In the genomic region with DNA sequence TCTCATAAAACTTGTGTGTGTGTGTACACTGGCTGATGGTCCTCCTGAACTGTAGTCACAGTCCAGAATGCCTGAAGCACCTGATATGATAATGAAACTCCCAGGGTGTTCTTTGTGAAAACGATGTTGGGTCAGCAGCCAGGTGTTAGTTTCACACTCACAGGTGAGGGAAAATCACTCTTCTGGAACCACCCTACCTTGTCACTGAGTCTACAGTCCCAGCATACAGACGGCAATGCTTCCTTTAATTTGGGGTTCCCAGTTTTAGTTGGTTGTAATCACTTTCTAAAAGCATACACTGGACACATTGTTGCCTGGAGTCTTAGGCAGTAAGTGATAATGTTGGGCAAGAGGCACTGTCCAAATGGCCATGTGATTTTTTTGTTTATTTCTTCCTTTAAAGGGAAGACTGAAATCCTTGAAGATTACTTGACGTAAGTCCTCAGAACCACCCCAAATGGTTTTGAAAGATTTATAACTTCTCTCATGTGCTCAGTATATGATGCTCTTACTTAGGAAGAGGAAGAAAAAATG, we compare ENCODE assay signal across 9 cellular contexts.
DNase-seq lines count a peak whose midpoint lies in the region; ATAC-seq lines count a peak whose summit lies in the region.
"Had no signal": no experiment of that assay in that cellular context is flagged by ENCODE, and none has a peak within 500 bp of the region (broad histone marks: within the 10 kb centered on the region; RNA-seq: fewer than 3 reads in every experiment).

No MANE protein-coding gene starts in this region.

- no peaks in the 10 kb centered on the region for H3K9me3 Mint-ChIP-seq in dendritic cell treated with granulocyte-macrophage colony-stimulating factor and Interleukin-4, amounts not matched to agents 40 ng/mL and 50 ng/mL, for 4 days
- H3K9me3 Mint-ChIP-seq in stimulated activated memory B cell treated with anti-CD40 and anti-IgM and Interleukin-4, amounts not matched to agents 10 μg/mL and 1 μg/mL and 100 μg/mL, for 72 hours: no peaks in the 10 kb centered on the region

- H3K4me1 Mint-ChIP-seq in dendritic cell treated with granulocyte-macrophage colony-stimulating factor and Interleukin-4, amounts not matched to agents 40 ng/mL and 50 ng/mL, for 4 days (ENCODE audit: low read depth): peaks cover 71% of the 10 kb centered on the region
- peaks cover 75% of the 10 kb centered on the region for H3K4me1 Mint-ChIP-seq in stimulated activated memory B cell treated with anti-CD40 and anti-IgM and Interleukin-4, amounts not matched to agents 10 μg/mL and 1 μg/mL and 100 μg/mL, for 72 hours

- peak overlapping the region; percentile 85 for H3K27ac Mint-ChIP-seq in dendritic cell treated with granulocyte-macrophage colony-stimulating factor and Interleukin-4, amounts not matched to agents 40 ng/mL and 50 ng/mL, for 4 days
- peak overlapping the region; percentile 92 for H3K27ac Mint-ChIP-seq in stimulated activated memory B cell treated with anti-CD40 and anti-IgM and Interleukin-4, amounts not matched to agents 10 μg/mL and 1 μg/mL and 100 μg/mL, for 72 hours

- H3K27me3 Mint-ChIP-seq in dendritic cell treated with granulocyte-macrophage colony-stimulating factor and Interleukin-4, amounts not matched to agents 40 ng/mL and 50 ng/mL, for 4 days: no peaks in the 10 kb centered on the region
- H3K27me3 Mint-ChIP-seq in stimulated activated memory B cell treated with anti-CD40 and anti-IgM and Interleukin-4, amounts not matched to agents 10 μg/mL and 1 μg/mL and 100 μg/mL, for 72 hours: no peaks in the 10 kb centered on the region

- ATAC-seq in GM19452 (IDR thresholded peaks at IDR 0.05; ENCODE audit: unreplicated experiment) (peak; percentile 78), HG03139 (IDR thresholded peaks at IDR 0.05; ENCODE audit: unreplicated experiment) (peak; percentile 62)
- peak; percentile 70 for ATAC-seq in stimulated activated memory B cell treated with anti-CD40 and anti-IgM and Interleukin-4, amounts not matched to agents 10 μg/mL and 1 μg/mL and 100 μg/mL, for 72 hours
- ATAC-seq in stimulated activated naive CD8-positive, alpha-beta T cell treated with anti-CD3 and anti-CD28 coated beads, Interleukin-15, Interleukin-2, amounts not matched to agents 100 U/mL and 50 U/mL, for 24 hours: no peak

- no peak for DNase-seq in stimulated activated naive CD8-positive, alpha-beta T cell treated with anti-CD3 and anti-CD28 coated beads, Interleukin-15, Interleukin-2, amounts not matched to agents 100 U/mL and 50 U/mL, for 24 hours
- DNase-seq in NCI-H82 treated with DMSO at 0.1 percent for 48 hours (lab: John Stamatoyannopoulos, UW; ENCODE audit: unreplicated experiment) (no peak), OCI-M2 (lab: John Stamatoyannopoulos, UW; ENCODE audit: unreplicated experiment) (no peak), putamen (ENCODE audit: low spot score) (no peak)
- DNase-seq: stimulated activated naive CD4-positive, alpha-beta T cell treated with Interleukin-2 at 50 U/mL for 16 hours had no signal

- no peak overlapping the region for H3K4me3 Mint-ChIP-seq in dendritic cell treated with granulocyte-macrophage colony-stimulating factor and Interleukin-4, amounts not matched to agents 40 ng/mL and 50 ng/mL, for 4 days
- H3K4me3 Mint-ChIP-seq in stimulated activated memory B cell treated with anti-CD40 and anti-IgM and Interleukin-4, amounts not matched to agents 10 μg/mL and 1 μg/mL and 100 μg/mL, for 72 hours: no peak overlapping the region

- intact Hi-C loops in dendritic cell treated with granulocyte-macrophage colony-stimulating factor and Interleukin-4, amounts not matched to agents 40 ng/mL and 50 ng/mL, for 4 days (cut with micrococcal nuclease): no loop called here

- H3K36me3 Mint-ChIP-seq in dendritic cell treated with granulocyte-macrophage colony-stimulating factor and Interleukin-4, amounts not matched to agents 40 ng/mL and 50 ng/mL, for 4 days (ENCODE audit: low read depth): no peaks in the 10 kb centered on the region
- H3K36me3 Mint-ChIP-seq in stimulated activated memory B cell treated with anti-CD40 and anti-IgM and Interleukin-4, amounts not matched to agents 10 μg/mL and 1 μg/mL and 100 μg/mL, for 72 hours: peaks cover 9% of the 10 kb centered on the region
